In genomic region chr14:68088463-68088862, GRCh38 we compare ENCODE assay signal across 12 cellular contexts.
DNase-seq lines count a peak whose midpoint lies in the region; ATAC-seq and FAIRE-seq lines count a peak whose summit lies in the region.
"Had no signal": no experiment of that assay in that cellular context is flagged by ENCODE, and none has a peak within 500 bp of the region (broad histone marks: within the 10 kb centered on the region; RNA-seq: fewer than 3 reads in every experiment).

No MANE protein-coding gene starts in this region.

- FAIRE-seq in urothelium cell line (lab: Jason Lieb, UNC) = peak; percentile 35

- no peak overlapping the region for H2BK120ac ChIP-seq in mesenchymal stem cell (ENCODE audit: low read depth, low read length)

- peak overlapping the region in 1 of 2 experiments; percentile 40 for H3K18ac ChIP-seq in mesenchymal stem cell (ENCODE audit: low read depth in 1 of 2, low read length in 2 of 2)

- peak overlapping the region in 1 of 2 experiments; percentile 69 for H3K4ac ChIP-seq in mesenchymal stem cell (ENCODE audit: low read depth in 1 of 2, low read length in 2 of 2)

- peak overlapping the region; percentile 68 for H2AK5ac ChIP-seq in mesenchymal stem cell (ENCODE audit: low read length, severe bottlenecking)

- H3K27me3 Mint-ChIP-seq in activated naive CD4-positive, alpha-beta T cell treated with anti-CD3 and anti-CD28 coated beads, Interleukin-2, amount 50 U/mL, for 24 hours = no peaks in the 10 kb centered on the region
- no peaks in the 10 kb centered on the region for H3K27me3 Mint-ChIP-seq in T-helper 17 cell
- no peaks in the 10 kb centered on the region for H3K27me3 Mint-ChIP-seq in activated T-cell treated with anti-CD3 and anti-CD28 coated beads, Interleukin-2, amount 50 U/mL, for 72 hours (ENCODE audit: low read depth)

- ATAC-seq in T-helper 17 cell = no peak
- ATAC-seq in activated T-cell treated with anti-CD3 and anti-CD28 coated beads, Interleukin-2, amount 50 U/mL, for 72 hours (replicated peaks in 1 of 2) = no peak
- ATAC-seq in GM18498 (IDR thresholded peaks at IDR 0.05; ENCODE audit: unreplicated experiment) = no peak

- no peak overlapping the region for H4K91ac ChIP-seq in mesenchymal stem cell (ENCODE audit: low read length)

- no peaks in the 10 kb centered on the region for H3K27me3 ChIP-seq in mesenchymal stem cell (ENCODE audit: control insufficient read depth in 1 of 2, insufficient read depth in 1 of 2, low read length in 2 of 2)

- peaks cover 15% of the 10 kb centered on the region for H3K4me1 Mint-ChIP-seq in activated naive CD4-positive, alpha-beta T cell treated with anti-CD3 and anti-CD28 coated beads, Interleukin-2, amount 50 U/mL, for 24 hours
- H3K4me1 Mint-ChIP-seq in T-helper 17 cell = peaks cover 8% of the 10 kb centered on the region
- peaks cover 15% of the 10 kb centered on the region for H3K4me1 Mint-ChIP-seq in activated T-cell treated with anti-CD3 and anti-CD28 coated beads, Interleukin-2, amount 50 U/mL, for 72 hours (ENCODE audit: low read depth)

- peaks cover 3% of the 10 kb centered on the region for H3K4me1 ChIP-seq in mesenchymal stem cell (ENCODE audit: control insufficient read depth, insufficient read depth, low read depth, low read length)

- H3K36me3 ChIP-seq in mesenchymal stem cell (ENCODE audit: control insufficient read depth in 1 of 2, insufficient read depth in 2 of 2, low read depth in 1 of 2, low read length in 2 of 2) = no peaks in the 10 kb centered on the region

- H3K79me1 ChIP-seq in mesenchymal stem cell (replicated peaks; ENCODE audit: low read length, poor library complexity, severe bottlenecking) = peaks cover 10% of the 10 kb centered on the region

- H3K4me3 ChIP-seq in mesenchymal stem cell (ENCODE audit: insufficient read depth in 1 of 2, low read depth in 1 of 2, low read length in 2 of 2) = peak overlapping the region in 1 of 2 experiments; percentile 48

- H3K27ac Mint-ChIP-seq in activated naive CD4-positive, alpha-beta T cell treated with anti-CD3 and anti-CD28 coated beads, Interleukin-2, amount 50 U/mL, for 24 hours = no peak overlapping the region
- peak overlapping the region; percentile 65 for H3K27ac Mint-ChIP-seq in T-helper 17 cell
- H3K27ac Mint-ChIP-seq in activated T-cell treated with anti-CD3 and anti-CD28 coated beads, Interleukin-2, amount 50 U/mL, for 72 hours = no peak overlapping the region

- no peak overlapping the region for H3K23ac ChIP-seq in mesenchymal stem cell (ENCODE audit: low read length in 2 of 2)

- no peak overlapping the region for H2AFZ ChIP-seq in mesenchymal stem cell (ENCODE audit: low read depth, low read length)

- H3K9me3 ChIP-seq in T-helper 17 cell (ENCODE audit: control insufficient read depth, low read length, poor library complexity, severe bottlenecking) = no peaks in the 10 kb centered on the region
- no peaks in the 10 kb centered on the region for H3K9me3 ChIP-seq in mesenchymal stem cell (ENCODE audit: control insufficient read depth, low read length)

- H3K36me3 Mint-ChIP-seq in activated naive CD4-positive, alpha-beta T cell treated with anti-CD3 and anti-CD28 coated beads, Interleukin-2, amount 50 U/mL, for 24 hours = peaks cover 2% of the 10 kb centered on the region
- H3K36me3 Mint-ChIP-seq in T-helper 17 cell (ENCODE audit: low read depth) = peaks cover 2% of the 10 kb centered on the region
- peaks cover 4 to 7% of the 10 kb centered on the region in 2 donors for H3K36me3 Mint-ChIP-seq in activated T-cell treated with anti-CD3 and anti-CD28 coated beads, Interleukin-2, amount 50 U/mL, for 72 hours (ENCODE audit: insufficient read depth in 2 of 2)

- H3K4me2 ChIP-seq in mesenchymal stem cell (ENCODE audit: low read length, poor library complexity, severe bottlenecking) = no peak overlapping the region

- H3K9me3 Mint-ChIP-seq in activated naive CD4-positive, alpha-beta T cell treated with anti-CD3 and anti-CD28 coated beads, Interleukin-2, amount 50 U/mL, for 24 hours = no peaks in the 10 kb centered on the region
- H3K9me3 Mint-ChIP-seq in activated T-cell treated with anti-CD3 and anti-CD28 coated beads, Interleukin-2, amount 50 U/mL, for 72 hours = peaks cover 0 to 1% of the 10 kb centered on the region in 2 donors

- peak overlapping the region; percentile 16 for H3K27ac ChIP-seq in mesenchymal stem cell (ENCODE audit: low read length, poor library complexity, severe bottlenecking)

- DNase-seq in activated naive CD4-positive, alpha-beta T cell treated with anti-CD3 and anti-CD28 coated beads, Interleukin-2, amount 50 U/mL, for 16 hours = no peak
- DNase-seq in T-helper 17 cell (no peak), mesenchymal stem cell (no peak), urothelium cell line (ENCODE audit: low spot score) (no peak), NCI-H2029 (lab: John Stamatoyannopoulos, UW) (no peak)
- no peak for DNase-seq in activated T-cell treated with anti-CD3 and anti-CD28 coated beads, Interleukin-2, amount 50 U/mL, for 72 hours
- DNase-seq: activated T-cell treated with anti-CD3 and anti-CD28 coated beads, Interleukin-2, amount 50 U/mL, for 1 hour; mammary epithelial cell; stimulated activated CD4-positive, alpha-beta T cell treated with anti-CD3 and anti-CD28 coated beads, Interleukin-4, amount 100 ng/mL, for 4 hours had no signal

- H3K9ac ChIP-seq in mesenchymal stem cell (ENCODE audit: low read length) = peak overlapping the region; percentile 82

- peak overlapping the region; percentile 5 for H3K4me3 Mint-ChIP-seq in activated naive CD4-positive, alpha-beta T cell treated with anti-CD3 and anti-CD28 coated beads, Interleukin-2, amount 50 U/mL, for 24 hours
- peak overlapping the region; percentile 75 for H3K4me3 Mint-ChIP-seq in T-helper 17 cell
- peak overlapping the region in 1 of 2 donors; percentile 36 for H3K4me3 Mint-ChIP-seq in activated T-cell treated with anti-CD3 and anti-CD28 coated beads, Interleukin-2, amount 50 U/mL, for 72 hours
- H3K4me3 Mint-ChIP-seq: CD8-positive, alpha-beta memory T cell had no signal

- no peak overlapping the region for H4K8ac ChIP-seq in mesenchymal stem cell (ENCODE audit: low read length)

- no peak overlapping the region for H2BK15ac ChIP-seq in mesenchymal stem cell (ENCODE audit: low read depth, poor library complexity, severe bottlenecking)

- H3K14ac ChIP-seq in mesenchymal stem cell (ENCODE audit: low read length in 2 of 2) = no peak overlapping the region

- H2BK5ac ChIP-seq in mesenchymal stem cell (ENCODE audit: low read depth, low read length, poor library complexity, severe bottlenecking) = no peak overlapping the region

- WGBS in mesenchymal stem cell = 78% methylated on average over 5 of the region's 5 CpGs

- peak overlapping the region in 1 of 2 experiments; percentile 84 for H2BK12ac ChIP-seq in mesenchymal stem cell (ENCODE audit: low read length in 2 of 2)
